30 cellular contexts compared by ENCODE assay signal in genomic region chr15:57343526-57343925, GRCh38. TPM values are rescaled to one million over a fixed set of nuclear protein-coding genes. Genes with fewer than 3 reads are reported as not detected.
A peak's percentile ranks its signal among the peaks of the same experiment; 100 is the strongest.
DNase-seq lines count a peak whose midpoint lies in the region; ATAC-seq, FAIRE-seq and TF ChIP-seq lines count a peak whose summit lies in the region.
"Had no signal": no experiment of that assay in that cellular context is flagged by ENCODE, and none has a peak within 500 bp of the region (broad histone marks: within the 10 kb centered on the region; RNA-seq: fewer than 3 reads in every experiment).

No MANE protein-coding gene starts in this region.

- TF ChIP-seq CTCF in WERI-Rb-1 (IDR thresholded peaks at IDR 0.05; ENCODE audit: low read depth, low read length) (no peak), HepG2 (CRISPR knock-in tag; IDR thresholded peaks at IDR 0.05) (no peak)

- POLR2A ChIA-PET in HepG2 (lab: Yijun Ruan, JAX): interaction anchor here (0.9 kb wide), 1 partner anchor 9 kb away, joined by 3 read pairs; no protein-coding TSS in a partner anchor

- H3K9me3 ChIP-seq in WERI-Rb-1 (ENCODE audit: severe bottlenecking) (peaks cover 10% of the 10 kb centered on the region), HepG2 (ENCODE audit: low read length) (no peaks in the 10 kb centered on the region), neuronal stem cell (replicated peaks in 1 of 2; ENCODE audit: control insufficient read depth in 2 of 2, insufficient read depth in 1 of 2, low read depth in 1 of 2, low read length in 2 of 2) (no peaks in the 10 kb centered on the region)
- H3K9me3 ChIP-seq: A549, HAP-1 had no signal

- H3K79me2 ChIP-seq in HepG2 (ENCODE audit: insufficient read depth, low read length): no peaks in the 10 kb centered on the region

- H3K4me2 ChIP-seq in HepG2 (ENCODE audit: low read depth, low read length) (peak overlapping the region; percentile 30; the same call in 1 of the 2 replicates), neuronal stem cell (ENCODE audit: insufficient read depth, low read length, poor library complexity, severe bottlenecking) (no peak overlapping the region)
- H3K4me2 ChIP-seq: A549 had no signal

- no peak for FAIRE-seq in HepG2 (lab: Jason Lieb, UNC)
- FAIRE-seq: A549, GM12891 had no signal

- H3K14ac ChIP-seq in neuronal stem cell (ENCODE audit: low read length): no peak overlapping the region

- no peak for TF ChIP-seq RAD21 in HepG2 (CRISPR knock-in tag; IDR thresholded peaks at IDR 0.05)

- H4K8ac ChIP-seq in neuronal stem cell (ENCODE audit: low read depth, low read length): no peak overlapping the region

- no peak overlapping the region for H3K4ac ChIP-seq in neuronal stem cell (ENCODE audit: low read length)

- peak overlapping the region; percentile 73 for H2AK5ac ChIP-seq in neuronal stem cell (ENCODE audit: low read depth, low read length)

- BruUV-seq in HepG2 (replicated peaks; lab: Mats Ljungman, UMichigan): no TSS peak

- no peak overlapping the region for H2BK12ac ChIP-seq in neuronal stem cell (ENCODE audit: low read length)

- H3K9ac ChIP-seq in HepG2 (ENCODE audit: insufficient read depth, low read depth, low read length) (no peak overlapping the region), neuronal stem cell (ENCODE audit: low read depth, low read length, poor library complexity) (no peak overlapping the region)

- H4K20me1 ChIP-seq in HepG2 (ENCODE audit: insufficient read depth, low read length): no peaks in the 10 kb centered on the region

- H3K4me3 ChIP-seq in H7 (ENCODE audit: insufficient read depth, low read depth, low read length): no peak overlapping the region
- H3K4me3 ChIP-seq in WERI-Rb-1 (ENCODE audit: low read depth, low read length): no peak overlapping the region
- no peak overlapping the region; a peak in 1 of 6 replicates for H3K4me3 ChIP-seq in HepG2 (replicated peaks in 1 of 3; ENCODE audit: insufficient read depth in 1 of 3, low read depth in 2 of 3, low read length in 3 of 3)
- no peak overlapping the region for H3K4me3 ChIP-seq in neuronal stem cell (ENCODE audit: low read length in 2 of 2)
- H3K4me3 ChIP-seq: A549, HAP-1, SJCRH30 had no signal

- no peak overlapping the region for H2BK120ac ChIP-seq in neuronal stem cell (ENCODE audit: low read depth, low read length)

- TF ChIP-seq EP300 in HepG2 (IDR thresholded peaks at IDR 0.05; ENCODE audit: low read depth in 2 of 2, low read length in 2 of 2) (no peak), HepG2 (CRISPR knock-in tag; IDR thresholded peaks at IDR 0.05; ENCODE audit: borderline replicate concordance) (no peak)

- no peak overlapping the region for H3K18ac ChIP-seq in neuronal stem cell (ENCODE audit: low read length)

- H2AFZ ChIP-seq in HepG2 (ENCODE audit: low read length) (no peak overlapping the region), neuronal stem cell (ENCODE audit: low read length) (peak overlapping the region; percentile 48)

- H3K36me3 ChIP-seq in H7 (replicated peaks; ENCODE audit: control insufficient read depth, insufficient read depth, low read length) (no peaks in the 10 kb centered on the region), WERI-Rb-1 (no peaks in the 10 kb centered on the region), HepG2 (replicated peaks in 1 of 2; ENCODE audit: control insufficient read depth in 1 of 2, insufficient read depth in 2 of 2, low read length in 2 of 2) (no peaks in the 10 kb centered on the region), neuronal stem cell (replicated peaks in 1 of 2; ENCODE audit: control insufficient read depth in 2 of 2, insufficient read depth in 2 of 2, low read length in 2 of 2) (no peaks in the 10 kb centered on the region)
- H3K36me3 ChIP-seq: HAP-1, SJCRH30 had no signal

- H2BK15ac ChIP-seq in neuronal stem cell (ENCODE audit: low read length): no peak overlapping the region

- in situ Hi-C loops in HepG2 (cut with HindIII; ENCODE audit: extremely low pct_ligation_motif_present, low pct_unique_long_range_greater_than_20kb): loop anchor here (5.0 kb wide), 1 partner anchor 199 kb away; no protein-coding TSS in a partner anchor

- H3K27me3 ChIP-seq in H7 (ENCODE audit: control insufficient read depth, insufficient read depth, low read length) (no peaks in the 10 kb centered on the region), WERI-Rb-1 (ENCODE audit: insufficient read depth, low read depth, severe bottlenecking) (no peaks in the 10 kb centered on the region), HepG2 (ENCODE audit: control insufficient read depth in 1 of 2, insufficient read depth in 2 of 2, low read length in 2 of 2) (peaks cover 0 to 16% of the 10 kb centered on the region in 2 experiments; a peak in 2 of 5 replicates), neuronal stem cell (ENCODE audit: control insufficient read depth in 3 of 3, insufficient read depth in 3 of 3, low read depth in 1 of 3, low read length in 3 of 3) (no peaks in the 10 kb centered on the region)
- H3K27me3 ChIP-seq: SJCRH30 had no signal

- ATAC-seq in HepG2: no peak; the same call in 1 of the 3 replicates
- ATAC-seq: A549, PC-3, SK-N-SH treated with all-trans-retinoic acid at 6 μM for 48 hours had no signal

- H2BK5ac ChIP-seq in neuronal stem cell (ENCODE audit: low read length): no peak overlapping the region

- no peak overlapping the region for H3K23ac ChIP-seq in neuronal stem cell (ENCODE audit: low read depth, low read length, poor library complexity)

- DNase-seq in H7 (peak; percentile 56), WERI-Rb-1 (peak; percentile 39), HepG2 (ENCODE audit: low spot score) (no peak), neuronal stem cell (ENCODE audit: low spot score) (no peak), DMS153 (lab: John Stamatoyannopoulos, UW) (no peak)
- DNase-seq in activated CD4-positive, alpha-beta T cell treated with anti-CD3 and anti-CD28 coated beads for 4 hours: no peak
- DNase-seq in stimulated activated CD4-positive, alpha-beta T cell treated with anti-CD3 and anti-CD28 coated beads, Interleukin-2, amount 100 ng/mL, for 48 hours: no peak
- DNase-seq: C1 segment of cervical spinal cord; CD4-positive, alpha-beta memory T cell; COR-L47; EL; GF-D8; HFFc6; Karpas-422; NCI-H1092; NCI-H1417 treated with DMSO at 0.1 percent for 48 hours; NCI-H1694 treated with DMSO at 0.1 percent for 48 hours; NCI-H2081; NCI-H2171; NCI-H226; NCI-H510A; NCI-H748 treated with DMSO at 0.1 percent for 48 hours; NK-92 treated with Interleukin-12 subunit alpha and Interleukin-12 subunit beta, amount 100 ng/mL, for 24 hours; PC-3; SJCRH30 had no signal

- TF ChIP-seq POLR2A in HepG2 (IDR thresholded peaks at IDR 0.05; ENCODE audit: insufficient read depth in 1 of 2, low read depth in 2 of 2, low read length in 2 of 2): no peak

- H4K91ac ChIP-seq in neuronal stem cell (ENCODE audit: low read depth, low read length, poor library complexity): no peak overlapping the region

- WGBS in HepG2 (ENCODE audit: low lambda C conversion rate): 11% methylated on average over 4 of the region's 6 CpGs
- no CpG with 5 or more reads among the region's 6 CpGs for WGBS in neuronal stem cell (ENCODE audit: extremely low coverage in 2 of 2, insufficient read length in 2 of 2, insufficient replicate concordance in 1 of 2), 2 donors

- peaks cover 1% of the 10 kb centered on the region for H3K79me1 ChIP-seq in neuronal stem cell (ENCODE audit: low read depth, low read length)

- H3K4me1 ChIP-seq in HepG2 (ENCODE audit: insufficient read depth, low read length): peaks cover 37% of the 10 kb centered on the region
- H3K4me1 ChIP-seq in neuronal stem cell (ENCODE audit: control insufficient read depth in 2 of 2, insufficient read depth in 1 of 2, low read depth in 1 of 2, low read length in 2 of 2): peaks cover 5% of the 10 kb centered on the region in 2 donors
- H3K4me1 ChIP-seq: HAP-1 had no signal

- CTCF ChIA-PET in HepG2 (lab: Yijun Ruan, JAX; ENCODE audit: low intra/inter-chr PET ratio, low total read pairs): no interaction called here

- H3K27ac ChIP-seq in WERI-Rb-1 (peak overlapping the region; percentile 12), HepG2 (ENCODE audit: extremely low read length, insufficient read depth, low read length) (no peak overlapping the region), neuronal stem cell (replicated peaks; ENCODE audit: low read length) (peak overlapping the region; percentile 3)
- H3K27ac ChIP-seq: A549, HL-60, SJCRH30 had no signal

- intact Hi-C loops in HepG2 (cut with micrococcal nuclease; ENCODE audit: unreplicated experiment): loop anchor here (5.0 kb wide), 1 partner anchor 34 kb away; the partner anchor contains the start of gene CGNL1

TF ChIP-seq in HepG2, 621 proteins besides CTCF, POLR2A, EP300 and RAD21 (continues in another document):
- TF ChIP-seq XRCC5 (optimal IDR thresholded peaks at IDR 0.05; ENCODE audit: low read length) (no peak), YEATS2 (CRISPR knock-in tag; IDR thresholded peaks at IDR 0.05; ENCODE audit: borderline replicate concordance) (no peak), ARHGAP35 (CRISPR knock-in tag; IDR thresholded peaks at IDR 0.05; ENCODE audit: borderline replicate concordance) (no peak)

RNA-seq across cellular contexts. Expression of gene CGNL1, which starts 32.8 kb away (rescaled TPM):
- 10.6 and 17.0 TPM in 2 replicates for total RNA-seq in H7 (2014; rRNA removed; shearing (Covaris generic))
- 15.6 and 16.2 TPM in 2 replicates for total RNA-seq in HepG2 (2016; rRNA removed; fragmentation: Illumina TruSeq; extraction: Trizol)
- 7.7 and 9.4 TPM in 2 replicates for total RNA-seq in HepG2 (2016; cell fraction: cytosol; rRNA removed; fragmentation: Illumina TruSeq; extraction: Trizol; ENCODE audit: low read depth)
- total RNA-seq in HepG2 (2016; cell fraction: insoluble cytoplasmic fraction; rRNA removed; fragmentation: Illumina TruSeq; extraction: Trizol): 14.2 and 15.2 TPM in 2 replicates
- total RNA-seq in HepG2 (2016; cell fraction: membrane; rRNA removed; fragmentation: Illumina TruSeq; extraction: Trizol): 8.3 and 8.9 TPM in 2 replicates
- total RNA-seq in HepG2 (2016; cell fraction: nucleus; rRNA removed; fragmentation: Illumina TruSeq; extraction: Trizol): 15.2 and 18.4 TPM in 2 replicates
- 5.6 and 6.2 TPM in 2 replicates for polyA plus RNA-seq in HepG2 (2011; rRNA removed)
- polyA plus RNA-seq in HepG2 (2011; cell fraction: cytosol; rRNA removed): 3.3 and 4.1 TPM in 2 replicates
- polyA plus RNA-seq in HepG2 (2011; cell fraction: nucleus; rRNA removed): 8.2 and 8.8 TPM in 2 replicates
- polyA plus RNA-seq in HepG2 (2012): 5.6 and 8.0 TPM in 2 replicates
- 0.40 and 0.80 TPM in 2 replicates for polyA plus RNA-seq in HepG2 (2016; cell fraction: cytosol; fragmentation: Illumina TruSeq; extraction: Trizol; ENCODE audit: low read depth)
- 10.1 and 12.1 TPM in 2 replicates for polyA plus RNA-seq in HepG2 (2016; cell fraction: insoluble cytoplasmic fraction; fragmentation: Illumina TruSeq; extraction: Trizol; ENCODE audit: low read depth)
- 1.1 and 1.4 TPM in 2 replicates for polyA plus RNA-seq in HepG2 (2016; cell fraction: membrane; fragmentation: Illumina TruSeq; extraction: Trizol; ENCODE audit: low read depth)
- polyA plus RNA-seq in HepG2 (2016; cell fraction: nucleus; fragmentation: Illumina TruSeq; extraction: Trizol; ENCODE audit: insufficient read depth, low read depth): 16.9 and 17.7 TPM in 2 replicates
- polyA minus RNA-seq in HepG2 (2011; rRNA and poly(A)+ RNA removed; ENCODE audit: low replicate concordance): 12.1 TPM in 1 of 2 replicates, not detected in the other
- polyA minus RNA-seq in HepG2 (2011; cell fraction: cytosol; rRNA and poly(A)+ RNA removed): 7.9 and 9.0 TPM in 2 replicates
- 17.5 and 18.3 TPM in 2 replicates for polyA minus RNA-seq in HepG2 (2011; cell fraction: nucleus; rRNA and poly(A)+ RNA removed)
- 2.3 TPM for polyA plus RNA-seq in neuronal stem cell (2013, experiment 1 of 2)
- polyA plus RNA-seq in neuronal stem cell (2013, experiment 2 of 2): 2.3 TPM
- total RNA-seq: CD4-positive, alpha-beta memory T cell had no signal
- polyA plus RNA-seq: CD4-positive, alpha-beta memory T cell had no signal

Comparison
In these comparisons a context has a peak if more than half of its experiments do, and no peak if none do; other contexts are left out.
1. DNase-seq: peak in H7 (single experiment) and WERI-Rb-1 (single experiment); none in HepG2 (single experiment), neuronal stem cell (single experiment), activated CD4-positive, alpha-beta T cell treated with anti-CD3 and anti-CD28 coated beads for 4 hours (0 of 2), DMS153 (single experiment) and stimulated activated CD4-positive, alpha-beta T cell treated with anti-CD3 and anti-CD28 coated beads, Interleukin-2, amount 100 ng/mL, for 48 hours (0 of 2).